In the genomic region with DNA sequence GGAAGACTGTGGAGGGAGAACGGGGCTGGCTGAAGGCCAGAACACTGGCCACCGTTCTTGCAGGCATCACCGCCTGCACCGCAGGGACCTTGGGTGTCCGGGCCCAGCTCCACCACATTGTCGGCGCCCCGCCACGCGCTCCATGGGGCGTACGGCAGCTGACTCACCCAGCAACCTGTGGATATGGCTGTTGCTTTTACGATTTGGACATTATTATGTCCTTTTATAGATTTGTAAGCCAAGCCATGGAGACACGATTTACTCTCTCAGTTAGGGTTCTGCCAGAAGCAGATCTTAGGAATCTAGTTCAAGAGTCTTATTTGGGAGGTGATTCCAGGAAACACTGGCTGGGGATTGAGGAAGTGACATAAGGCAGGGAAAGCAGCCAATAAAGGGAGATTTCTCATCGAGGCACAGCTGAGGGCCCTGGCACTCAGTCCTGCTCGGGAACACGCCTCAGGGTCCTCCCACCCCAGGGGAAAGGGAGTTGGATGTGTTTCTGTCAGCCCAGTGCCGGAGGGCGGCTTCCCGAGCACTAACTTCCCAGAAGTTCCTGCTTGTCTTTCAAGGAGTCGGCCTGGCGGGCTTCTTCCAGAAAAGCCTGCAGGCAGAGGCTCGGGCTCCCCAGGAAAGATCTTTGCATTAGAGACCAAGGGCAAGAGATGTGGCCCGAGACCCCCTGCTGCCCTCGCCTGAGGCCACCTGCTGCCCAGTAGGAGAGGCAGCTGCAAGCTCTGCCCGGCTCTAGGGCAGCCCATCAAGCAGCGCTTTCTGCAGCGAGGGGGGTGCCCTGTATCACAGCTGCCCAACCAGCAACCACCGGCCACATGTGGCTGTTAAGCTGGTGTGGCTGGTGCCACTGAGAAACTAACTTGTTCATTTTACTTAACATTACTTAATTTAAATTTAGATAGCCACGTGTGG, we compare ENCODE assay signal across 2 cellular contexts.
A peak's percentile ranks its signal among the peaks of the same experiment; 100 is the strongest.
TF ChIP-seq lines count a peak whose summit lies in the region.

No MANE protein-coding gene starts in this region.

TF ChIP-seq in liver, 16 proteins besides CTCF, POLR2A, EP300 and RAD21:
- no peak for TF ChIP-seq FOXA1 (IDR thresholded peaks at IDR 0.05)
- TF ChIP-seq HNF4A (conservative IDR thresholded peaks at IDR 0.05): no peak
- TF ChIP-seq FOXA2 (IDR thresholded peaks at IDR 0.05): no peak
- no peak for TF ChIP-seq EGR1 (IDR thresholded peaks at IDR 0.05; ENCODE audit: low read depth in 2 of 2)
- peak; percentile 17 for TF ChIP-seq SP1 (IDR thresholded peaks at IDR 0.05)
- TF ChIP-seq MAX (IDR thresholded peaks at IDR 0.05): no peak

TF ChIP-seq in HepG2, 621 proteins besides CTCF, POLR2A, EP300 and RAD21:
- TF ChIP-seq RERE (CRISPR knock-in tag; IDR thresholded peaks at IDR 0.05; ENCODE audit: low read depth): no peak
- TF ChIP-seq, protein P1, sequence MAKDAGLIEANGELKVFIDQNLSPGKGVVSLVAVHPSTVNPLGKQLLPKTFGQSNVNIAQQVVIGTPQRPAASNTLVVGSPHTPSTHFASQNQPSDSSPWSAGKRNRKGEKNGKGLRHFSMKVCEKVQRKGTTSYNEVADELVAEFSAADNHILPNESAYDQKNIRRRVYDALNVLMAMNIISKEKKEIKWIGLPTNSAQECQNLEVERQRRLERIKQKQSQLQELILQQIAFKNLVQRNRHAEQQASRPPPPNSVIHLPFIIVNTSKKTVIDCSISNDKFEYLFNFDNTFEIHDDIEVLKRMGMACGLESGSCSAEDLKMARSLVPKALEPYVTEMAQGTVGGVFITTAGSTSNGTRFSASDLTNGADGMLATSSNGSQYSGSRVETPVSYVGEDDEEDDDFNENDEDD (CRISPR knock-in tag; IDR thresholded peaks at IDR 0.05; ENCODE audit: borderline replicate concordance): no peak
- no peak for TF ChIP-seq NFIC (IDR thresholded peaks at IDR 0.05; ENCODE audit: low read length)
- TF ChIP-seq DPF2 (CRISPR knock-in tag; IDR thresholded peaks at IDR 0.05; ENCODE audit: borderline replicate concordance, low read depth): no peak
- no peak for TF ChIP-seq GATAD1 (CRISPR knock-in tag; IDR thresholded peaks at IDR 0.05)
- TF ChIP-seq MAFG (CRISPR knock-in tag; IDR thresholded peaks at IDR 0.05): no peak
- no peak for TF ChIP-seq ZNF776 (CRISPR knock-in tag; IDR thresholded peaks at IDR 0.05)
- TF ChIP-seq TSC22D2 (CRISPR knock-in tag; IDR thresholded peaks at IDR 0.05; ENCODE audit: borderline replicate concordance): no peak
- no peak for TF ChIP-seq BORCS8-MEF2B (CRISPR knock-in tag; IDR thresholded peaks at IDR 0.05)
